Comparison of ENCODE assay signal across 1 cellular context in the genomic region with DNA sequence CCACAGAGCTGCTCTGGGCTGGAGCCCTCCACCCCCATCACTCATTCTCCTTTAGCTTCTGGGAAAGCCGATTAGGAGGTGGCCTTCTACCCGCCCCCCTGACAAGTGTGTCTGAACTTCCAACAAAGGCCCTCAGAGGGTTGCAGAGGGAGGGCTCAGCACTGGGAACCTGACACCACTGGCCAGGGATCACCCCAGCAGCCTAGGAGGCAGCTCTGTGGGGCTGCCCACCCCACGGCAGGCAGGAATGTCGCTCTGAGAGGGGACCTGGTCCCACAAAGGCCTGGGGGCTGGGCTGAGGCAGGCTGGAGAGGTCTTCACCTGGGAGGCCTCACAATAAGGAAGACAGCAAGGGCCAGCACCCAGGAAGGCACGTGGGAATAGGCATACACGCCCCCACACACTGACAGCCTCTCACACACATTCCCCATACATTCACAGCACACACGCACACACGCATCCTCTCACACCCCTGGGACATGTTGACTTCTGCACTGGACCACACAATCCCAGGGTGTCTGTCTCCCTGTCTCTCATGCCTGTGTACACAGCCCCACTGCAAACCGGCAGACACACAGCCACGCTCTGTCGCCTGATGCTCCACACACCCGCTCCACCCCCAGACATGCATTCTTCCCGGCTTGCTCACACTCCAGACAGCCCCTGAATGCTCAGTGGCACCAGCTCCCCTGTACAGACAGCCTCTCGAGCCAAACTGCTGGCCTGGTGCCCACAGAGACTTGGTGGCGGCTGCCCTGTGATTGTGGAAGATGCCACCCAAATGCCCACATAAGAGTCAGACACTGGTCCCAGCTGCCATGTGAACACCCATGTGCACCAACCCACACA.
A peak's percentile ranks its signal among the peaks of the same experiment; 100 is the strongest.
TF ChIP-seq lines count a peak whose summit lies in the region.

No MANE protein-coding gene starts in this region.

TF ChIP-seq in K562, 482 proteins besides CTCF, POLR2A, EP300 and RAD21 (continued from another document and continues in another):
- TF ChIP-seq RFX5 (IDR thresholded peaks at IDR 0.05; ENCODE audit: low read depth, low read length) (no peak), ATF7 (IDR thresholded peaks at IDR 0.05) (0 out of 2 replicates have a peak, but pooled peaks have one; percentile 30), ZNF277 (CRISPR knock-in tag; IDR thresholded peaks at IDR 0.05; ENCODE audit: borderline replicate concordance) (no peak), GABPB1 (CRISPR knock-in tag; IDR thresholded peaks at IDR 0.05) (peak; percentile 50), SUPT5H (IDR thresholded peaks at IDR 0.05) (no peak), IRF1 (CRISPR knock-in tag; IDR thresholded peaks at IDR 0.05; ENCODE audit: borderline replicate concordance) (no peak), GATAD2A (IDR thresholded peaks at IDR 0.05) (peak; percentile 13; the same call in 1 of the 2 replicates), MCM3 (IDR thresholded peaks at IDR 0.05) (no peak), ATF1 (CRISPR knock-in tag; IDR thresholded peaks at IDR 0.05) (no peak), ATF1 (tag; IDR thresholded peaks at IDR 0.05) (0 out of 2 replicates have a peak, but pooled peaks have one; percentile 24), MAFG (tag; conservative IDR thresholded peaks at IDR 0.05) (no peak), ILF3 (IDR thresholded peaks at IDR 0.05; ENCODE audit: borderline replicate concordance) (no peak), FOS (IDR thresholded peaks at IDR 0.05; ENCODE audit: extremely low read depth, insufficient read length) (no peak), HDAC2 (IDR thresholded peaks at IDR 0.05) (peak; percentile 31), TCF7L2 (IDR thresholded peaks at IDR 0.05; ENCODE audit: low read depth, low read length) (no peak), PML (IDR thresholded peaks at IDR 0.05; ENCODE audit: low read length) (no peak), ZNF766 (CRISPR knock-in tag; conservative IDR thresholded peaks at IDR 0.05) (no peak), FOXJ2 (tag; IDR thresholded peaks at IDR 0.05) (no peak), SNRNP70 (optimal IDR thresholded peaks at IDR 0.05; ENCODE audit: low read depth, low read length) (no peak), NFRKB (IDR thresholded peaks at IDR 0.05; ENCODE audit: low read depth) (peak; percentile 52; the same call in 1 of the 2 replicates), RUNX1 (IDR thresholded peaks at IDR 0.05; ENCODE audit: low read depth) (no peak), BCL6 (CRISPR knock-in tag; IDR thresholded peaks at IDR 0.05) (no peak), NFYB (IDR thresholded peaks at IDR 0.05; ENCODE audit: extremely low read depth, insufficient read length) (no peak), ZFX (CRISPR knock-in tag; IDR thresholded peaks at IDR 0.05) (0 out of 2 replicates have a peak, but pooled peaks have one; percentile 33), KLF13 (tag; IDR thresholded peaks at IDR 0.05; ENCODE audit: borderline replicate concordance, low read depth) (no peak), STAG1 (CRISPR knock-in tag; IDR thresholded peaks at IDR 0.05; ENCODE audit: borderline replicate concordance) (no peak), REST (CRISPR knock-in tag; IDR thresholded peaks at IDR 0.05; ENCODE audit: low read depth) (no peak), CREM (IDR thresholded peaks at IDR 0.05; ENCODE audit: low read depth) (no peak), GTF2A2 (tag; IDR thresholded peaks at IDR 0.05) (no peak), NKRF (IDR thresholded peaks at IDR 0.05; ENCODE audit: borderline replicate concordance) (peak; percentile 75)
- TF ChIP-seq, protein P1, sequence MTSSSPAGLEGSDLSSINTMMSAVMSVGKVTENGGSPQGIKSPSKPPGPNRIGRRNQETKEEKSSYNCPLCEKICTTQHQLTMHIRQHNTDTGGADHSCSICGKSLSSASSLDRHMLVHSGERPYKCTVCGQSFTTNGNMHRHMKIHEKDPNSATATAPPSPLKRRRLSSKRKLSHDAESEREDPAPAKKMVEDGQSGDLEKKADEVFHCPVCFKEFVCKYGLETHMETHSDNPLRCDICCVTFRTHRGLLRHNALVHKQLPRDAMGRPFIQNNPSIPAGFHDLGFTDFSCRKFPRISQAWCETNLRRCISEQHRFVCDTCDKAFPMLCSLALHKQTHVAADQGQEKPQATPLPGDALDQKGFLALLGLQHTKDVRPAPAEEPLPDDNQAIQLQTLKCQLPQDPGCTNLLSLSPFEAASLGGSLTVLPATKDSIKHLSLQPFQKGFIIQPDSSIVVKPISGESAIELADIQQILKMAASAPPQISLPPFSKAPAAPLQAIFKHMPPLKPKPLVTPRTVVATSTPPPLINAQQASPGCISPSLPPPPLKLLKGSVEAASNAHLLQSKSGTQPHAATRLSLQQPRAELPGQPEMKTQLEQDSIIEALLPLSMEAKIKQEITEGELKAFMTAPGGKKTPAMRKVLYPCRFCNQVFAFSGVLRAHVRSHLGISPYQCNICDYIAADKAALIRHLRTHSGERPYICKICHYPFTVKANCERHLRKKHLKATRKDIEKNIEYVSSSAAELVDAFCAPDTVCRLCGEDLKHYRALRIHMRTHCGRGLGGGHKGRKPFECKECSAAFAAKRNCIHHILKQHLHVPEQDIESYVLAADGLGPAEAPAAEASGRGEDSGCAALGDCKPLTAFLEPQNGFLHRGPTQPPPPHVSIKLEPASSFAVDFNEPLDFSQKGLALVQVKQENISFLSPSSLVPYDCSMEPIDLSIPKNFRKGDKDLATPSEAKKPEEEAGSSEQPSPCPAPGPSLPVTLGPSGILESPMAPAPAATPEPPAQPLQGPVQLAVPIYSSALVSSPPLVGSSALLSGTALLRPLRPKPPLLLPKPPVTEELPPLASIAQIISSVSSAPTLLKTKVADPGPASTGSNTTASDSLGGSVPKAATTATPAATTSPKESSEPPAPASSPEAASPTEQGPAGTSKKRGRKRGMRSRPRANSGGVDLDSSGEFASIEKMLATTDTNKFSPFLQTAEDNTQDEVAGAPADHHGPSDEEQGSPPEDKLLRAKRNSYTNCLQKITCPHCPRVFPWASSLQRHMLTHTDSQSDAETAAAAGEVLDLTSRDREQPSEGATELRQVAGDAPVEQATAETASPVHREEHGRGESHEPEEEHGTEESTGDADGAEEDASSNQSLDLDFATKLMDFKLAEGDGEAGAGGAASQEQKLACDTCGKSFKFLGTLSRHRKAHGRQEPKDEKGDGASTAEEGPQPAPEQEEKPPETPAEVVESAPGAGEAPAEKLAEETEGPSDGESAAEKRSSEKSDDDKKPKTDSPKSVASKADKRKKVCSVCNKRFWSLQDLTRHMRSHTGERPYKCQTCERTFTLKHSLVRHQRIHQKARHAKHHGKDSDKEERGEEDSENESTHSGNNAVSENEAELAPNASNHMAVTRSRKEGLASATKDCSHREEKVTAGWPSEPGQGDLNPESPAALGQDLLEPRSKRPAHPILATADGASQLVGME (CRISPR knock-in tag; IDR thresholded peaks at IDR 0.05): no peak
- TF ChIP-seq, protein P2, sequence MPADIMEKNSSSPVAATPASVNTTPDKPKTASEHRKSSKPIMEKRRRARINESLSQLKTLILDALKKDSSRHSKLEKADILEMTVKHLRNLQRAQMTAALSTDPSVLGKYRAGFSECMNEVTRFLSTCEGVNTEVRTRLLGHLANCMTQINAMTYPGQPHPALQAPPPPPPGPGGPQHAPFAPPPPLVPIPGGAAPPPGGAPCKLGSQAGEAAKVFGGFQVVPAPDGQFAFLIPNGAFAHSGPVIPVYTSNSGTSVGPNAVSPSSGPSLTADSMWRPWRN (IDR thresholded peaks at IDR 0.05; ENCODE audit: low read depth): no peak
- TF ChIP-seq, protein P3, sequence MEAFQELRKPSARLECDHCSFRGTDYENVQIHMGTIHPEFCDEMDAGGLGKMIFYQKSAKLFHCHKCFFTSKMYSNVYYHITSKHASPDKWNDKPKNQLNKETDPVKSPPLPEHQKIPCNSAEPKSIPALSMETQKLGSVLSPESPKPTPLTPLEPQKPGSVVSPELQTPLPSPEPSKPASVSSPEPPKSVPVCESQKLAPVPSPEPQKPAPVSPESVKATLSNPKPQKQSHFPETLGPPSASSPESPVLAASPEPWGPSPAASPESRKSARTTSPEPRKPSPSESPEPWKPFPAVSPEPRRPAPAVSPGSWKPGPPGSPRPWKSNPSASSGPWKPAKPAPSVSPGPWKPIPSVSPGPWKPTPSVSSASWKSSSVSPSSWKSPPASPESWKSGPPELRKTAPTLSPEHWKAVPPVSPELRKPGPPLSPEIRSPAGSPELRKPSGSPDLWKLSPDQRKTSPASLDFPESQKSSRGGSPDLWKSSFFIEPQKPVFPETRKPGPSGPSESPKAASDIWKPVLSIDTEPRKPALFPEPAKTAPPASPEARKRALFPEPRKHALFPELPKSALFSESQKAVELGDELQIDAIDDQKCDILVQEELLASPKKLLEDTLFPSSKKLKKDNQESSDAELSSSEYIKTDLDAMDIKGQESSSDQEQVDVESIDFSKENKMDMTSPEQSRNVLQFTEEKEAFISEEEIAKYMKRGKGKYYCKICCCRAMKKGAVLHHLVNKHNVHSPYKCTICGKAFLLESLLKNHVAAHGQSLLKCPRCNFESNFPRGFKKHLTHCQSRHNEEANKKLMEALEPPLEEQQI (IDR thresholded peaks at IDR 0.05): no peak
- TF ChIP-seq, protein P4, sequence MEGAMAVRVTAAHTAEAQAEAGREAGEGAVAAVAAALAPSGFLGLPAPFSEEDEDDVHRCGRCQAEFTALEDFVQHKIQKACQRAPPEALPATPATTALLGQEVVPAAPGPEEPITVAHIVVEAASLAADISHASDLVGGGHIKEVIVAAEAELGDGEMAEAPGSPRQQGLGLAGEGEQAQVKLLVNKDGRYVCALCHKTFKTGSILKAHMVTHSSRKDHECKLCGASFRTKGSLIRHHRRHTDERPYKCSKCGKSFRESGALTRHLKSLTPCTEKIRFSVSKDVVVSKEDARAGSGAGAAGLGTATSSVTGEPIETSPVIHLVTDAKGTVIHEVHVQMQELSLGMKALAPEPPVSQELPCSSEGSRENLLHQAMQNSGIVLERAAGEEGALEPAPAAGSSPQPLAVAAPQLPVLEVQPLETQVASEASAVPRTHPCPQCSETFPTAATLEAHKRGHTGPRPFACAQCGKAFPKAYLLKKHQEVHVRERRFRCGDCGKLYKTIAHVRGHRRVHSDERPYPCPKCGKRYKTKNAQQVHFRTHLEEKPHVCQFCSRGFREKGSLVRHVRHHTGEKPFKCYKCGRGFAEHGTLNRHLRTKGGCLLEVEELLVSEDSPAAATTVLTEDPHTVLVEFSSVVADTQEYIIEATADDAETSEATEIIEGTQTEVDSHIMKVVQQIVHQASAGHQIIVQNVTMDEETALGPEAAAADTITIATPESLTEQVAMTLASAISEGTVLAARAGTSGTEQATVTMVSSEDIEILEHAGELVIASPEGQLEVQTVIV (CRISPR knock-in tag; IDR thresholded peaks at IDR 0.05; ENCODE audit: borderline replicate concordance): no peak
